In the genomic region with DNA sequence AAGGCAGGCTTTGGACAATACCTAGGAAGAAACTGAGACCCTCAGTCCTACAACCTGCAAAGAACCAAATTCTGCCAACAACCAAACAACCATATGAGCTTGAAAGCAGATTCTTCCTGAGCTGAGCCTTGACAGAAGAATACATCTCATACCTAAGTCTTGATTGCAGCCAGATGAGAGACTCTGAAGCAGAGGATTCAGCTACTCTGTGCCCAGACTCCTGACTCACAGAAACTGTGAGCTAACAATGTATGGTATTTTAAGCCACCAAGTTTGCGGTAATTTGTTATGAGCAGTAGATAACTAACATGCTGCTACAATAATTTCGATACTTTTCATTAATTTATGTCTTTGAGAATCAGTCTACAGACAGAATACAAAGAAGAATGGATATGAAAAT, we compare ENCODE assay signal across 19 cellular contexts.
"Had no signal": no experiment of that assay in that cellular context is flagged by ENCODE, and none has a peak within 500 bp of the region (broad histone marks: within the 10 kb centered on the region; RNA-seq: fewer than 3 reads in every experiment).

No MANE protein-coding gene starts in this region.

- ATAC-seq: gastrocnemius medialis, left lobe of liver had no signal

- DNase-seq: activated CD4-positive, alpha-beta T cell treated with anti-CD3 and anti-CD28 coated beads, Interleukin-2, amount 50 U/mL, for 1 hour; activated CD8-positive, alpha-beta memory T cell treated with anti-CD3 and anti-CD28 coated beads, Interleukin-2, amount 50 U/mL, for 4 hours; activated effector memory CD4-positive, alpha-beta T cell treated with Interleukin-2 at 50 U/mL for 16 hours; activated naive CD4-positive, alpha-beta T cell treated with anti-CD3 and anti-CD28 coated beads, Interleukin-2, amount 50 U/mL, for 16 hours; activated T-cell treated with anti-CD3 and anti-CD28 coated beads, Interleukin-2, amount 50 U/mL, for 4 hours; dorsolateral prefrontal cortex; gastrocnemius medialis; head of caudate nucleus; kidney; midbrain; occipital lobe; posterior cingulate gyrus; retina; stimulated activated naive CD4-positive, alpha-beta T cell treated with Interleukin-2 at 50 U/mL for 16 hours; T1000; transverse colon had no signal

- FAIRE-seq: kidney had no signal

- H3K9me3 ChIP-seq: gastrocnemius medialis, transverse colon, vagina had no signal

- H3K36me3 ChIP-seq: gastrocnemius medialis, transverse colon, vagina had no signal

- H3K4me1 ChIP-seq: gastrocnemius medialis, transverse colon, vagina had no signal

- H3K4me3 Mint-ChIP-seq: activated T-cell treated with anti-CD3 and anti-CD28 coated beads, Interleukin-2, amount 50 U/mL, for 4 hours had no signal

- H3K27ac ChIP-seq: dorsolateral prefrontal cortex, gastrocnemius medialis, transverse colon, vagina had no signal

- H3K4me3 ChIP-seq: dorsolateral prefrontal cortex, gastrocnemius medialis, lung, transverse colon, vagina had no signal

- H3K27me3 ChIP-seq: gastrocnemius medialis, transverse colon, vagina had no signal
